ENCODE assay signal across 9 cellular contexts in the genomic region with DNA sequence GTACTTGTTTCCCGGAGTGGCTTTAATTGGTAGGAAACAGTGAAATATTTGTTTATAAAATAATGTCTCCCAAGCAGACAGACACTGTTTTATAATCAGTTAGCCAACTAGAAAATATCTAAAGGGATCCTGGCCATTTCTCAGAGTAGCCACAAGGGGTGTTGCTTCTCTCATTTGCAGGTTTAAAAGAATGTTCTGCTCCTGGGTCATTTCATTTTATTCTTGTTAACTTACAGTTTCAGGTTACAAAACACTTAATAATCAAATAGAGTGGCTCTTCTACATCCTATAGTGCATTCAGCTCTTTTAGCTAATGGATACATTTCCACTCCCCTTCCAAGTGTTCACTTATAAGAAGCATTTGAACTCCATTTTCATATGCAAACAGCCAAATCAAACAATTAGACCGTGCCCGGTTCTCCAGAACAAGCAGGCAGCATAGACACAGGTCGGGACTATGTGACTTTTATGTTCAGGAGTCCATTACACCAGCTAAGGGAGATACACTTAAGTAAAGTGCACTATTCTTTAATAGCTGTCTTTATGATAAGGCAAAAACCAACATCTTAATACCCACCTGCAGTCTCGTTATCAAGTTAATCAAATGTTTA.
A peak's percentile ranks its signal among the peaks of the same experiment; 100 is the strongest.
DNase-seq lines count a peak whose midpoint lies in the region; ATAC-seq, FAIRE-seq and TF ChIP-seq lines count a peak whose summit lies in the region.
"Had no signal": no experiment of that assay in that cellular context is flagged by ENCODE, and none has a peak within 500 bp of the region (broad histone marks: within the 10 kb centered on the region; RNA-seq: fewer than 3 reads in every experiment).

No MANE protein-coding gene starts in this region.

- no peak for TF ChIP-seq RAD21 in HepG2 (CRISPR knock-in tag; IDR thresholded peaks at IDR 0.05)

- 4% methylated on average over 5 of the region's 5 CpGs for WGBS in HepG2 (ENCODE audit: low lambda C conversion rate)

- H3K4me3 ChIP-seq in KMS-11 (IDR thresholded peaks at IDR 0.05; ENCODE audit: insufficient read depth, low read depth, low read length) (no peak overlapping the region), HepG2 (replicated peaks in 1 of 3; ENCODE audit: insufficient read depth in 1 of 3, low read depth in 2 of 3, low read length in 3 of 3) (no peak overlapping the region)

- H2AFZ ChIP-seq in KMS-11 (ENCODE audit: low read depth), result no peak overlapping the region
- H2AFZ ChIP-seq in HepG2 (ENCODE audit: low read length), result no peak overlapping the region

- POLR2A ChIA-PET in HepG2 (lab: Yijun Ruan, JAX), result no interaction called here

- CTCF ChIA-PET in HepG2 (lab: Yijun Ruan, JAX; ENCODE audit: low intra/inter-chr PET ratio, low total read pairs), result no interaction called here

- DNase-seq in COLO829 (ENCODE audit: low spot score) (peak; percentile 35), HepG2 (ENCODE audit: low spot score) (no peak), nucleus accumbens (lab: John Stamatoyannopoulos, UW) (no peak)
- DNase-seq in activated naive CD4-positive, alpha-beta T cell treated with Interleukin-2 at 50 U/mL for 16 hours, result no peak
- no peak for DNase-seq in effector CD4-positive, alpha-beta T cell
- DNase-seq: stimulated activated naive CD8-positive, alpha-beta T cell treated with anti-CD3 and anti-CD28 coated beads, Interleukin-15, amount 100 ng/mL, for 72 hours had no signal

- H3K9me3 ChIP-seq in HepG2 (ENCODE audit: low read length), result no peaks in the 10 kb centered on the region

- no peaks in the 10 kb centered on the region for H3K36me3 ChIP-seq in KMS-11 (ENCODE audit: insufficient read depth)
- no peaks in the 10 kb centered on the region for H3K36me3 ChIP-seq in HepG2 (replicated peaks in 1 of 2; ENCODE audit: control insufficient read depth in 1 of 2, insufficient read depth in 2 of 2, low read length in 2 of 2)

- ATAC-seq in HepG2, result 0 out of 3 replicates have a peak, but pooled peaks have one; percentile 45
- ATAC-seq in GM21786 (IDR thresholded peaks at IDR 0.05; ENCODE audit: unreplicated experiment), result no peak
- ATAC-seq: stimulated activated naive CD8-positive, alpha-beta T cell treated with anti-CD3 and anti-CD28 coated beads, Interleukin-15, amount 100 ng/mL, for 72 hours had no signal

- H3K4me1 ChIP-seq in KMS-11 (ENCODE audit: low read depth, poor library complexity, severe bottlenecking) (peaks cover 9% of the 10 kb centered on the region), HepG2 (ENCODE audit: insufficient read depth, low read length) (no peaks in the 10 kb centered on the region)

- intact Hi-C loops in HepG2 (cut with micrococcal nuclease; ENCODE audit: unreplicated experiment), result no loop called here

- peak; percentile 61 for TF ChIP-seq CTCF in KMS-11 (conservative IDR thresholded peaks at IDR 0.05; ENCODE audit: low read depth, low read length)
- peak; percentile 67 for TF ChIP-seq CTCF in VCaP (conservative IDR thresholded peaks at IDR 0.05)
- no peak for TF ChIP-seq CTCF in HepG2 (CRISPR knock-in tag; IDR thresholded peaks at IDR 0.05)

- H3K79me2 ChIP-seq in KMS-11 (ENCODE audit: insufficient read depth, low read depth) (no peaks in the 10 kb centered on the region), HepG2 (ENCODE audit: insufficient read depth, low read length) (no peaks in the 10 kb centered on the region)

- no TSS peak for BruUV-seq in HepG2 (replicated peaks; lab: Mats Ljungman, UMichigan)

- H3K27ac ChIP-seq in KMS-11 (no peak overlapping the region), VCaP (no peak overlapping the region), HepG2 (ENCODE audit: extremely low read length, insufficient read depth, low read length) (no peak overlapping the region)

- H3K27me3 ChIP-seq in KMS-11 (ENCODE audit: insufficient read depth, low read depth) (no peaks in the 10 kb centered on the region), HepG2 (ENCODE audit: control insufficient read depth in 1 of 2, insufficient read depth in 2 of 2, low read length in 2 of 2) (peaks cover 0 to 10% of the 10 kb centered on the region in 2 experiments; a peak in 2 of 5 replicates)

- no peak for FAIRE-seq in HepG2 (lab: Jason Lieb, UNC)

- no peak overlapping the region for H3K9ac ChIP-seq in KMS-11
- H3K9ac ChIP-seq in HepG2 (ENCODE audit: insufficient read depth, low read depth, low read length), result no peak overlapping the region

- in situ Hi-C loops in HepG2 (cut with HindIII; ENCODE audit: extremely low pct_ligation_motif_present, low pct_unique_long_range_greater_than_20kb), result no loop called here

- H3K4me2 ChIP-seq in KMS-11 (no peak overlapping the region), HepG2 (ENCODE audit: low read depth, low read length) (no peak overlapping the region)

- no peak for TF ChIP-seq EP300 in HepG2 (IDR thresholded peaks at IDR 0.05; ENCODE audit: low read depth in 2 of 2, low read length in 2 of 2)
- no peak for TF ChIP-seq EP300 in HepG2 (CRISPR knock-in tag; IDR thresholded peaks at IDR 0.05; ENCODE audit: borderline replicate concordance)

- H4K20me1 ChIP-seq in KMS-11 (ENCODE audit: insufficient read depth), result no peaks in the 10 kb centered on the region
- no peaks in the 10 kb centered on the region for H4K20me1 ChIP-seq in HepG2 (ENCODE audit: insufficient read depth, low read length)

- TF ChIP-seq POLR2A in HepG2 (IDR thresholded peaks at IDR 0.05; ENCODE audit: insufficient read depth in 1 of 2, low read depth in 2 of 2, low read length in 2 of 2), result no peak

TF ChIP-seq in HepG2, 621 proteins besides CTCF, POLR2A, EP300 and RAD21:
- TF ChIP-seq, protein P1, sequence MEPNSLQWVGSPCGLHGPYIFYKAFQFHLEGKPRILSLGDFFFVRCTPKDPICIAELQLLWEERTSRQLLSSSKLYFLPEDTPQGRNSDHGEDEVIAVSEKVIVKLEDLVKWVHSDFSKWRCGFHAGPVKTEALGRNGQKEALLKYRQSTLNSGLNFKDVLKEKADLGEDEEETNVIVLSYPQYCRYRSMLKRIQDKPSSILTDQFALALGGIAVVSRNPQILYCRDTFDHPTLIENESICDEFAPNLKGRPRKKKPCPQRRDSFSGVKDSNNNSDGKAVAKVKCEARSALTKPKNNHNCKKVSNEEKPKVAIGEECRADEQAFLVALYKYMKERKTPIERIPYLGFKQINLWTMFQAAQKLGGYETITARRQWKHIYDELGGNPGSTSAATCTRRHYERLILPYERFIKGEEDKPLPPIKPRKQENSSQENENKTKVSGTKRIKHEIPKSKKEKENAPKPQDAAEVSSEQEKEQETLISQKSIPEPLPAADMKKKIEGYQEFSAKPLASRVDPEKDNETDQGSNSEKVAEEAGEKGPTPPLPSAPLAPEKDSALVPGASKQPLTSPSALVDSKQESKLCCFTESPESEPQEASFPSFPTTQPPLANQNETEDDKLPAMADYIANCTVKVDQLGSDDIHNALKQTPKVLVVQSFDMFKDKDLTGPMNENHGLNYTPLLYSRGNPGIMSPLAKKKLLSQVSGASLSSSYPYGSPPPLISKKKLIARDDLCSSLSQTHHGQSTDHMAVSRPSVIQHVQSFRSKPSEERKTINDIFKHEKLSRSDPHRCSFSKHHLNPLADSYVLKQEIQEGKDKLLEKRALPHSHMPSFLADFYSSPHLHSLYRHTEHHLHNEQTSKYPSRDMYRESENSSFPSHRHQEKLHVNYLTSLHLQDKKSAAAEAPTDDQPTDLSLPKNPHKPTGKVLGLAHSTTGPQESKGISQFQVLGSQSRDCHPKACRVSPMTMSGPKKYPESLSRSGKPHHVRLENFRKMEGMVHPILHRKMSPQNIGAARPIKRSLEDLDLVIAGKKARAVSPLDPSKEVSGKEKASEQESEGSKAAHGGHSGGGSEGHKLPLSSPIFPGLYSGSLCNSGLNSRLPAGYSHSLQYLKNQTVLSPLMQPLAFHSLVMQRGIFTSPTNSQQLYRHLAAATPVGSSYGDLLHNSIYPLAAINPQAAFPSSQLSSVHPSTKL (CRISPR knock-in tag; IDR thresholded peaks at IDR 0.05), result no peak
- TF ChIP-seq ZNF75D (CRISPR knock-in tag; IDR thresholded peaks at IDR 0.05; ENCODE audit: borderline replicate concordance) (no peak), ZNF274 (CRISPR knock-in tag; IDR thresholded peaks at IDR 0.05) (no peak), ZNF431 (CRISPR knock-in tag; IDR thresholded peaks at IDR 0.05; ENCODE audit: borderline replicate concordance, low read depth) (no peak)
